ENCODE assay signal across 1 cellular context in the genomic region with DNA sequence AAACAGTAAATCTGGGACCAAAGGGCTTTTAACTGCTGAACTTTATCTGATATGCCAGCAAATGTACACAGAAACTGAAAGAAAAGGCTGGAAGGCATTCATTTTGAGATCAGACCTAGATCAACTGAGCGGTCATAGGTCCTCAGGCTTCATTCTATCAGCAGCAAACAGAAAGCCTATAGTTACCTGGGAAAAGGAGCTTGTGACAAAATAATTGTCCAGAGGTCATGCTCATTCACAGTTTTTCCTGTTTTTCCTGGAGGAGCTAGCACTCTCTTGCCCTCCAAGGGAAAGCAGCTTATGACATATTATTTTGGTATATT.
TF ChIP-seq lines count a peak whose summit lies in the region.

No MANE protein-coding gene starts in this region.

TF ChIP-seq in HepG2, 621 proteins besides CTCF, POLR2A, EP300 and RAD21 (continued from another document and continues in another):
- TF ChIP-seq, protein P1, sequence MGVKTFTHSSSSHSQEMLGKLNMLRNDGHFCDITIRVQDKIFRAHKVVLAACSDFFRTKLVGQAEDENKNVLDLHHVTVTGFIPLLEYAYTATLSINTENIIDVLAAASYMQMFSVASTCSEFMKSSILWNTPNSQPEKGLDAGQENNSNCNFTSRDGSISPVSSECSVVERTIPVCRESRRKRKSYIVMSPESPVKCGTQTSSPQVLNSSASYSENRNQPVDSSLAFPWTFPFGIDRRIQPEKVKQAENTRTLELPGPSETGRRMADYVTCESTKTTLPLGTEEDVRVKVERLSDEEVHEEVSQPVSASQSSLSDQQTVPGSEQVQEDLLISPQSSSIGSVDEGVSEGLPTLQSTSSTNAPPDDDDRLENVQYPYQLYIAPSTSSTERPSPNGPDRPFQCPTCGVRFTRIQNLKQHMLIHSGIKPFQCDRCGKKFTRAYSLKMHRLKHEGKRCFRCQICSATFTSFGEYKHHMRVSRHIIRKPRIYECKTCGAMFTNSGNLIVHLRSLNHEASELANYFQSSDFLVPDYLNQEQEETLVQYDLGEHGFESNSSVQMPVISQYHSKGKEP (CRISPR knock-in tag; IDR thresholded peaks at IDR 0.05) = no peak
- TF ChIP-seq MTF1 (CRISPR knock-in tag; IDR thresholded peaks at IDR 0.05) = no peak
- no peak for TF ChIP-seq SP5 (CRISPR knock-in tag; IDR thresholded peaks at IDR 0.05; ENCODE audit: borderline replicate concordance, low read depth)
- no peak for TF ChIP-seq GZF1 (CRISPR knock-in tag; IDR thresholded peaks at IDR 0.05)
- TF ChIP-seq ONECUT2 (CRISPR knock-in tag; IDR thresholded peaks at IDR 0.05) = no peak
- peak; percentile 15; the same call in 1 of the 2 replicates for TF ChIP-seq FOXO1 (CRISPR knock-in tag; IDR thresholded peaks at IDR 0.05)
- TF ChIP-seq ZBTB7A (CRISPR knock-in tag; IDR thresholded peaks at IDR 0.05) = no peak
- TF ChIP-seq MAFF (IDR thresholded peaks at IDR 0.05; ENCODE audit: low read depth, low read length) = no peak
- TF ChIP-seq ZSCAN29 (CRISPR knock-in tag; conservative IDR thresholded peaks at IDR 0.05) = 0 out of 2 replicates have a peak, but pooled peaks have one; percentile 56
- TF ChIP-seq, protein P2, sequence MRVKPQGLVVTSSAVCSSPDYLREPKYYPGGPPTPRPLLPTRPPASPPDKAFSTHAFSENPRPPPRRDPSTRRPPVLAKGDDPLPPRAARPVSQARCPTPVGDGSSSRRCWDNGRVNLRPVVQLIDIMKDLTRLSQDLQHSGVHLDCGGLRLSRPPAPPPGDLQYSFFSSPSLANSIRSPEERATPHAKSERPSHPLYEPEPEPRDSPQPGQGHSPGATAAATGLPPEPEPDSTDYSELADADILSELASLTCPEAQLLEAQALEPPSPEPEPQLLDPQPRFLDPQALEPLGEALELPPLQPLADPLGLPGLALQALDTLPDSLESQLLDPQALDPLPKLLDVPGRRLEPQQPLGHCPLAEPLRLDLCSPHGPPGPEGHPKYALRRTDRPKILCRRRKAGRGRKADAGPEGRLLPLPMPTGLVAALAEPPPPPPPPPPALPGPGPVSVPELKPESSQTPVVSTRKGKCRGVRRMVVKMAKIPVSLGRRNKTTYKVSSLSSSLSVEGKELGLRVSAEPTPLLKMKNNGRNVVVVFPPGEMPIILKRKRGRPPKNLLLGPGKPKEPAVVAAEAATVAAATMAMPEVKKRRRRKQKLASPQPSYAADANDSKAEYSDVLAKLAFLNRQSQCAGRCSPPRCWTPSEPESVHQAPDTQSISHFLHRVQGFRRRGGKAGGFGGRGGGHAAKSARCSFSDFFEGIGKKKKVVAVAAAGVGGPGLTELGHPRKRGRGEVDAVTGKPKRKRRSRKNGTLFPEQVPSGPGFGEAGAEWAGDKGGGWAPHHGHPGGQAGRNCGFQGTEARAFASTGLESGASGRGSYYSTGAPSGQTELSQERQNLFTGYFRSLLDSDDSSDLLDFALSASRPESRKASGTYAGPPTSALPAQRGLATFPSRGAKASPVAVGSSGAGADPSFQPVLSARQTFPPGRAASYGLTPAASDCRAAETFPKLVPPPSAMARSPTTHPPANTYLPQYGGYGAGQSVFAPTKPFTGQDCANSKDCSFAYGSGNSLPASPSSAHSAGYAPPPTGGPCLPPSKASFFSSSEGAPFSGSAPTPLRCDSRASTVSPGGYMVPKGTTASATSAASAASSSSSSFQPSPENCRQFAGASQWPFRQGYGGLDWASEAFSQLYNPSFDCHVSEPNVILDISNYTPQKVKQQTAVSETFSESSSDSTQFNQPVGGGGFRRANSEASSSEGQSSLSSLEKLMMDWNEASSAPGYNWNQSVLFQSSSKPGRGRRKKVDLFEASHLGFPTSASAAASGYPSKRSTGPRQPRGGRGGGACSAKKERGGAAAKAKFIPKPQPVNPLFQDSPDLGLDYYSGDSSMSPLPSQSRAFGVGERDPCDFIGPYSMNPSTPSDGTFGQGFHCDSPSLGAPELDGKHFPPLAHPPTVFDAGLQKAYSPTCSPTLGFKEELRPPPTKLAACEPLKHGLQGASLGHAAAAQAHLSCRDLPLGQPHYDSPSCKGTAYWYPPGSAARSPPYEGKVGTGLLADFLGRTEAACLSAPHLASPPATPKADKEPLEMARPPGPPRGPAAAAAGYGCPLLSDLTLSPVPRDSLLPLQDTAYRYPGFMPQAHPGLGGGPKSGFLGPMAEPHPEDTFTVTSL (CRISPR knock-in tag; IDR thresholded peaks at IDR 0.05; ENCODE audit: borderline replicate concordance) = peak; percentile 96; the same call in 1 of the 2 replicates
- no peak for TF ChIP-seq ZNF354B (CRISPR knock-in tag; IDR thresholded peaks at IDR 0.05)
- TF ChIP-seq ZNF564 (CRISPR knock-in tag; IDR thresholded peaks at IDR 0.05) = no peak
- TF ChIP-seq, protein P3, sequence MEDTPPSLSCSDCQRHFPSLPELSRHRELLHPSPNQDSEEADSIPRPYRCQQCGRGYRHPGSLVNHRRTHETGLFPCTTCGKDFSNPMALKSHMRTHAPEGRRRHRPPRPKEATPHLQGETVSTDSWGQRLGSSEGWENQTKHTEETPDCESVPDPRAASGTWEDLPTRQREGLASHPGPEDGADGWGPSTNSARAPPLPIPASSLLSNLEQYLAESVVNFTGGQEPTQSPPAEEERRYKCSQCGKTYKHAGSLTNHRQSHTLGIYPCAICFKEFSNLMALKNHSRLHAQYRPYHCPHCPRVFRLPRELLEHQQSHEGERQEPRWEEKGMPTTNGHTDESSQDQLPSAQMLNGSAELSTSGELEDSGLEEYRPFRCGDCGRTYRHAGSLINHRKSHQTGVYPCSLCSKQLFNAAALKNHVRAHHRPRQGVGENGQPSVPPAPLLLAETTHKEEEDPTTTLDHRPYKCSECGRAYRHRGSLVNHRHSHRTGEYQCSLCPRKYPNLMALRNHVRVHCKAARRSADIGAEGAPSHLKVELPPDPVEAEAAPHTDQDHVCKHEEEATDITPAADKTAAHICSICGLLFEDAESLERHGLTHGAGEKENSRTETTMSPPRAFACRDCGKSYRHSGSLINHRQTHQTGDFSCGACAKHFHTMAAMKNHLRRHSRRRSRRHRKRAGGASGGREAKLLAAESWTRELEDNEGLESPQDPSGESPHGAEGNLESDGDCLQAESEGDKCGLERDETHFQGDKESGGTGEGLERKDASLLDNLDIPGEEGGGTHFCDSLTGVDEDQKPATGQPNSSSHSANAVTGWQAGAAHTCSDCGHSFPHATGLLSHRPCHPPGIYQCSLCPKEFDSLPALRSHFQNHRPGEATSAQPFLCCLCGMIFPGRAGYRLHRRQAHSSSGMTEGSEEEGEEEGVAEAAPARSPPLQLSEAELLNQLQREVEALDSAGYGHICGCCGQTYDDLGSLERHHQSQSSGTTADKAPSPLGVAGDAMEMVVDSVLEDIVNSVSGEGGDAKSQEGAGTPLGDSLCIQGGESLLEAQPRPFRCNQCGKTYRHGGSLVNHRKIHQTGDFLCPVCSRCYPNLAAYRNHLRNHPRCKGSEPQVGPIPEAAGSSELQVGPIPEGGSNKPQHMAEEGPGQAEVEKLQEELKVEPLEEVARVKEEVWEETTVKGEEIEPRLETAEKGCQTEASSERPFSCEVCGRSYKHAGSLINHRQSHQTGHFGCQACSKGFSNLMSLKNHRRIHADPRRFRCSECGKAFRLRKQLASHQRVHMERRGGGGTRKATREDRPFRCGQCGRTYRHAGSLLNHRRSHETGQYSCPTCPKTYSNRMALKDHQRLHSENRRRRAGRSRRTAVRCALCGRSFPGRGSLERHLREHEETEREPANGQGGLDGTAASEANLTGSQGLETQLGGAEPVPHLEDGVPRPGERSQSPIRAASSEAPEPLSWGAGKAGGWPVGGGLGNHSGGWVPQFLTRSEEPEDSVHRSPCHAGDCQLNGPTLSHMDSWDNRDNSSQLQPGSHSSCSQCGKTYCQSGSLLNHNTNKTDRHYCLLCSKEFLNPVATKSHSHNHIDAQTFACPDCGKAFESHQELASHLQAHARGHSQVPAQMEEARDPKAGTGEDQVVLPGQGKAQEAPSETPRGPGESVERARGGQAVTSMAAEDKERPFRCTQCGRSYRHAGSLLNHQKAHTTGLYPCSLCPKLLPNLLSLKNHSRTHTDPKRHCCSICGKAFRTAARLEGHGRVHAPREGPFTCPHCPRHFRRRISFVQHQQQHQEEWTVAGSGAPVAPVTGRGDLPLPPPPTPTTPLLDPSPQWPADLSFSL (CRISPR knock-in tag; IDR thresholded peaks at IDR 0.05) = no peak
- no peak for TF ChIP-seq ZNF253 (CRISPR knock-in tag; IDR thresholded peaks at IDR 0.05; ENCODE audit: borderline replicate concordance)
- TF ChIP-seq, protein P4, sequence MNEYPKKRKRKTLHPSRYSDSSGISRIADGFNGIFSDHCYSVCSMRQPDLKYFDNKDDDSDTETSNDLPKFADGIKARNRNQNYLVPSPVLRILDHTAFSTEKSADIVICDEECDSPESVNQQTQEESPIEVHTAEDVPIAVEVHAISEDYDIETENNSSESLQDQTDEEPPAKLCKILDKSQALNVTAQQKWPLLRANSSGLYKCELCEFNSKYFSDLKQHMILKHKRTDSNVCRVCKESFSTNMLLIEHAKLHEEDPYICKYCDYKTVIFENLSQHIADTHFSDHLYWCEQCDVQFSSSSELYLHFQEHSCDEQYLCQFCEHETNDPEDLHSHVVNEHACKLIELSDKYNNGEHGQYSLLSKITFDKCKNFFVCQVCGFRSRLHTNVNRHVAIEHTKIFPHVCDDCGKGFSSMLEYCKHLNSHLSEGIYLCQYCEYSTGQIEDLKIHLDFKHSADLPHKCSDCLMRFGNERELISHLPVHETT (CRISPR knock-in tag; conservative IDR thresholded peaks at IDR 0.05) = no peak
- TF ChIP-seq ZNF225 (CRISPR knock-in tag; IDR thresholded peaks at IDR 0.05) = no peak
- no peak for TF ChIP-seq ZNF20 (CRISPR knock-in tag; IDR thresholded peaks at IDR 0.05)
- no peak for TF ChIP-seq JUN (CRISPR knock-in tag; IDR thresholded peaks at IDR 0.05)
- TF ChIP-seq KLF11 (CRISPR knock-in tag; IDR thresholded peaks at IDR 0.05) = no peak
- 0 out of 2 replicates have a peak, but pooled peaks have one; percentile 30 for TF ChIP-seq ZNF772 (CRISPR knock-in tag; IDR thresholded peaks at IDR 0.05)
- TF ChIP-seq ZNF441 (CRISPR knock-in tag; IDR thresholded peaks at IDR 0.05; ENCODE audit: borderline replicate concordance) = no peak
- TF ChIP-seq, protein P5, sequence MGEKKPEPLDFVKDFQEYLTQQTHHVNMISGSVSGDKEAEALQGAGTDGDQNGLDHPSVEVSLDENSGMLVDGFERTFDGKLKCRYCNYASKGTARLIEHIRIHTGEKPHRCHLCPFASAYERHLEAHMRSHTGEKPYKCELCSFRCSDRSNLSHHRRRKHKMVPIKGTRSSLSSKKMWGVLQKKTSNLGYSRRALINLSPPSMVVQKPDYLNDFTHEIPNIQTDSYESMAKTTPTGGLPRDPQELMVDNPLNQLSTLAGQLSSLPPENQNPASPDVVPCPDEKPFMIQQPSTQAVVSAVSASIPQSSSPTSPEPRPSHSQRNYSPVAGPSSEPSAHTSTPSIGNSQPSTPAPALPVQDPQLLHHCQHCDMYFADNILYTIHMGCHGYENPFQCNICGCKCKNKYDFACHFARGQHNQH (CRISPR knock-in tag; IDR thresholded peaks at IDR 0.05) = no peak
- no peak for TF ChIP-seq RBM39 (IDR thresholded peaks at IDR 0.05; ENCODE audit: low read depth, low read length, poor library complexity, severe bottlenecking)
- TF ChIP-seq, protein P6, sequence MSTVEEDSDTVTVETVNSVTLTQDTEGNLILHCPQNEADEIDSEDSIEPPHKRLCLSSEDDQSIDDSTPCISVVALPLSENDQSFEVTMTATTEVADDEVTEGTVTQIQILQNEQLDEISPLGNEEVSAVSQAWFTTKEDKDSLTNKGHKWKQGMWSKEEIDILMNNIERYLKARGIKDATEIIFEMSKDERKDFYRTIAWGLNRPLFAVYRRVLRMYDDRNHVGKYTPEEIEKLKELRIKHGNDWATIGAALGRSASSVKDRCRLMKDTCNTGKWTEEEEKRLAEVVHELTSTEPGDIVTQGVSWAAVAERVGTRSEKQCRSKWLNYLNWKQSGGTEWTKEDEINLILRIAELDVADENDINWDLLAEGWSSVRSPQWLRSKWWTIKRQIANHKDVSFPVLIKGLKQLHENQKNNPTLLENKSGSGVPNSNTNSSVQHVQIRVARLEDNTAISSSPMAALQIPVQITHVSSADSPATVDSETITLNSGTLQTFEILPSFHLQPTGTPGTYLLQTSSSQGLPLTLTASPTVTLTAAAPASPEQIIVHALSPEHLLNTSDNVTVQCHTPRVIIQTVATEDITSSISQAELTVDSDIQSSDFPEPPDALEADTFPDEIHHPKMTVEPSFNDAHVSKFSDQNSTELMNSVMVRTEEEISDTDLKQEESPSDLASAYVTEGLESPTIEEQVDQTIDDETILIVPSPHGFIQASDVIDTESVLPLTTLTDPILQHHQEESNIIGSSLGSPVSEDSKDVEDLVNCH (CRISPR knock-in tag; IDR thresholded peaks at IDR 0.05) = no peak
- TF ChIP-seq SP2 (CRISPR knock-in tag; IDR thresholded peaks at IDR 0.05) = no peak
- no peak; the same call in 1 of the 2 replicates for TF ChIP-seq MTA1 (CRISPR knock-in tag; IDR thresholded peaks at IDR 0.05; ENCODE audit: borderline replicate concordance)
- TF ChIP-seq ZSCAN12 (CRISPR knock-in tag; IDR thresholded peaks at IDR 0.05) = no peak
- TF ChIP-seq, protein P7, sequence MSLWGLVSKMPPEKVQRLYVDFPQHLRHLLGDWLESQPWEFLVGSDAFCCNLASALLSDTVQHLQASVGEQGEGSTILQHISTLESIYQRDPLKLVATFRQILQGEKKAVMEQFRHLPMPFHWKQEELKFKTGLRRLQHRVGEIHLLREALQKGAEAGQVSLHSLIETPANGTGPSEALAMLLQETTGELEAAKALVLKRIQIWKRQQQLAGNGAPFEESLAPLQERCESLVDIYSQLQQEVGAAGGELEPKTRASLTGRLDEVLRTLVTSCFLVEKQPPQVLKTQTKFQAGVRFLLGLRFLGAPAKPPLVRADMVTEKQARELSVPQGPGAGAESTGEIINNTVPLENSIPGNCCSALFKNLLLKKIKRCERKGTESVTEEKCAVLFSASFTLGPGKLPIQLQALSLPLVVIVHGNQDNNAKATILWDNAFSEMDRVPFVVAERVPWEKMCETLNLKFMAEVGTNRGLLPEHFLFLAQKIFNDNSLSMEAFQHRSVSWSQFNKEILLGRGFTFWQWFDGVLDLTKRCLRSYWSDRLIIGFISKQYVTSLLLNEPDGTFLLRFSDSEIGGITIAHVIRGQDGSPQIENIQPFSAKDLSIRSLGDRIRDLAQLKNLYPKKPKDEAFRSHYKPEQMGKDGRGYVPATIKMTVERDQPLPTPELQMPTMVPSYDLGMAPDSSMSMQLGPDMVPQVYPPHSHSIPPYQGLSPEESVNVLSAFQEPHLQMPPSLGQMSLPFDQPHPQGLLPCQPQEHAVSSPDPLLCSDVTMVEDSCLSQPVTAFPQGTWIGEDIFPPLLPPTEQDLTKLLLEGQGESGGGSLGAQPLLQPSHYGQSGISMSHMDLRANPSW (CRISPR knock-in tag; IDR thresholded peaks at IDR 0.05; ENCODE audit: borderline replicate concordance) = no peak
- TF ChIP-seq ZNF292 (CRISPR knock-in tag; IDR thresholded peaks at IDR 0.05; ENCODE audit: borderline replicate concordance, low read depth) = peak; percentile 32; the same call in 1 of the 2 replicates
- TF ChIP-seq ZNF317 (CRISPR knock-in tag; IDR thresholded peaks at IDR 0.05) = peak; percentile 31; the same call in 1 of the 2 replicates
- TF ChIP-seq HDAC2 (CRISPR knock-in tag; IDR thresholded peaks at IDR 0.05) = peak; percentile 71
- no peak for TF ChIP-seq MED8 (CRISPR knock-in tag; IDR thresholded peaks at IDR 0.05; ENCODE audit: insufficient replicate concordance)
- TF ChIP-seq ZEB1 (IDR thresholded peaks at IDR 0.05; ENCODE audit: insufficient replicate concordance, low read depth) = peak; percentile 73
- TF ChIP-seq ZNF260 (CRISPR knock-in tag; IDR thresholded peaks at IDR 0.05; ENCODE audit: borderline replicate concordance, low read depth) = no peak
- no peak for TF ChIP-seq EED (CRISPR knock-in tag; IDR thresholded peaks at IDR 0.05)
- TF ChIP-seq ZNF629 (CRISPR knock-in tag; conservative IDR thresholded peaks at IDR 0.05) = no peak
- TF ChIP-seq HNRNPLL (IDR thresholded peaks at IDR 0.05; ENCODE audit: low read depth, low read length, poor library complexity, severe bottlenecking) = no peak
